In genomic region chr19:40510526-40511115, GRCh38 we compare ENCODE assay signal across 20 cellular contexts.
"Had no signal": no experiment of that assay in that cellular context is flagged by ENCODE, and none has a peak within 500 bp of the region (broad histone marks: within the 10 kb centered on the region; RNA-seq: fewer than 3 reads in every experiment).

No MANE protein-coding gene starts in this region.

- H3K36me3 ChIP-seq: left lung, stomach, suprapubic skin had no signal

- H3K4me3 ChIP-seq: hepatocyte, left lung, lung, smooth muscle cell, stomach, suprapubic skin, tibial nerve had no signal

- FAIRE-seq: endometrium had no signal

- DNase-seq: activated T-cell treated with anti-CD3 and anti-CD28 coated beads, Interleukin-2, amount 50 U/mL, for 24 hours; cortex of kidney; foreskin keratinocyte; kidney glomerular epithelial cell; left lung; naive B cell; nucleus accumbens; stimulated activated CD4-positive, alpha-beta T cell treated with anti-CD3 and anti-CD28 coated beads, Interleukin-15, amount 100 ng/mL, for 24 hours; stomach; T-helper 9 cell had no signal

- ATAC-seq: activated naive CD4-positive, alpha-beta T cell treated with anti-CD3 and anti-CD28 coated beads, Interleukin-2, amount 50 U/mL, for 72 hours; activated T-helper 17 cell treated with anti-CD3 and anti-CD28 coated beads, Interleukin-2, amount 50 U/mL, for 72 hours; foreskin keratinocyte; left lung; sciatic nerve; stimulated activated memory B cell treated with anti-CD40 and anti-IgM and Interleukin-4, amounts not matched to agents 10 μg/mL and 1 μg/mL and 100 μg/mL, for 72 hours had no signal

- H3K4me1 ChIP-seq: foreskin keratinocyte had no signal

- H3K9me3 ChIP-seq: left lung, stomach, suprapubic skin, tibial nerve had no signal

- H3K27ac ChIP-seq: foreskin keratinocyte, hepatocyte, left lung, stomach, suprapubic skin, tibial nerve had no signal
